Comparison of ENCODE assay signal across 8 cellular contexts in the genomic region with DNA sequence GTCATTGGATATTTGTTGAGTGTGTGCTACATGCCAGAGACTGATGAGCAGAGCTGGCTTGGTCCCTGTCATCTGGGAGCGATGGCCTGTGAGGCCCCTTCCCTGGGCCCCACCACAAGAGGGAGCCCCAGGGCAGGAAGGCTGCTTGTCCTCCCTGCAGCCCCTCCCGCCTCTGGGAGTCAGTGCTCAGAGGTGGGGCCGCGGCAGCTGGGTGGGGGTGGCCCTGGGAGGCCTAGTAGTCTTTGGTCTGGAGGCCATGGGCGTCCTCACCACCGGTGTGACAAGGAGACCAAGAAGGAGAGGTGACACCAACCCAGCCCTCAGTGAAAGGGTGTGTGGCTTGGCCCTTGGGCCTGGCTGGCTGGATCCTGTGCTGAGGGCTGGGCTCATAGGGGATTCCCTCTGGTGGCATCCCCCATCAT.
DNase-seq lines count a peak whose midpoint lies in the region; ATAC-seq and TF ChIP-seq lines count a peak whose summit lies in the region.

No MANE protein-coding gene starts in this region.

- DNase-seq in AG10803 (ENCODE audit: low read depth) = no peak
- no peak for DNase-seq in left ventricle myocardium superior
- DNase-seq in RKO (ENCODE audit: low spot score) = no peak
- no peak for DNase-seq in NCI-H446 treated with DMSO at 0.1 percent for 48 hours (lab: John Stamatoyannopoulos, UW)

- ATAC-seq in SK-N-SH treated with all-trans-retinoic acid at 6 μM for 48 hours (peak; percentile 35), left ventricle myocardium superior (peak; percentile 62), GM21825 (IDR thresholded peaks at IDR 0.05; ENCODE audit: unreplicated experiment) (no peak)
- ATAC-seq in stimulated activated memory B cell treated with anti-CD40 and anti-IgM and Interleukin-4, amounts not matched to agents 10 μg/mL and 1 μg/mL and 100 μg/mL, for 72 hours = no peak

- H3K4me3 ChIP-seq in AG10803 (ENCODE audit: low read length) (no peak overlapping the region), GM12875 (ENCODE audit: low read depth, low read length) (no peak overlapping the region)

- no peak overlapping the region for H3K4me3 Mint-ChIP-seq in stimulated activated memory B cell treated with anti-CD40 and anti-IgM and Interleukin-4, amounts not matched to agents 10 μg/mL and 1 μg/mL and 100 μg/mL, for 72 hours

- no peaks in the 10 kb centered on the region for H3K36me3 Mint-ChIP-seq in stimulated activated memory B cell treated with anti-CD40 and anti-IgM and Interleukin-4, amounts not matched to agents 10 μg/mL and 1 μg/mL and 100 μg/mL, for 72 hours

- no peaks in the 10 kb centered on the region for H3K27me3 Mint-ChIP-seq in stimulated activated memory B cell treated with anti-CD40 and anti-IgM and Interleukin-4, amounts not matched to agents 10 μg/mL and 1 μg/mL and 100 μg/mL, for 72 hours

- no peak overlapping the region for H3K27ac Mint-ChIP-seq in stimulated activated memory B cell treated with anti-CD40 and anti-IgM and Interleukin-4, amounts not matched to agents 10 μg/mL and 1 μg/mL and 100 μg/mL, for 72 hours

- H3K9me3 Mint-ChIP-seq in stimulated activated memory B cell treated with anti-CD40 and anti-IgM and Interleukin-4, amounts not matched to agents 10 μg/mL and 1 μg/mL and 100 μg/mL, for 72 hours = no peaks in the 10 kb centered on the region

- TF ChIP-seq CTCF in AG10803 (conservative IDR thresholded peaks at IDR 0.05; ENCODE audit: low read length) (peak; percentile 42), GM12875 (IDR thresholded peaks at IDR 0.05; ENCODE audit: borderline replicate concordance, insufficient read depth, low read depth, low read length) (peak; percentile 75)

- intact Hi-C loops in left ventricle myocardium superior (cut with micrococcal nuclease) = no loop called here

- H3K4me1 Mint-ChIP-seq in stimulated activated memory B cell treated with anti-CD40 and anti-IgM and Interleukin-4, amounts not matched to agents 10 μg/mL and 1 μg/mL and 100 μg/mL, for 72 hours = no peaks in the 10 kb centered on the region

TF ChIP-seq in SK-N-SH treated with all-trans-retinoic acid at 6 μM for 48 hours, 23 proteins besides CTCF, POLR2A, EP300 and RAD21:
- TF ChIP-seq TOX (CRISPR knock-in tag; IDR thresholded peaks at IDR 0.05; ENCODE audit: borderline replicate concordance) = no peak
- TF ChIP-seq, protein P1, sequence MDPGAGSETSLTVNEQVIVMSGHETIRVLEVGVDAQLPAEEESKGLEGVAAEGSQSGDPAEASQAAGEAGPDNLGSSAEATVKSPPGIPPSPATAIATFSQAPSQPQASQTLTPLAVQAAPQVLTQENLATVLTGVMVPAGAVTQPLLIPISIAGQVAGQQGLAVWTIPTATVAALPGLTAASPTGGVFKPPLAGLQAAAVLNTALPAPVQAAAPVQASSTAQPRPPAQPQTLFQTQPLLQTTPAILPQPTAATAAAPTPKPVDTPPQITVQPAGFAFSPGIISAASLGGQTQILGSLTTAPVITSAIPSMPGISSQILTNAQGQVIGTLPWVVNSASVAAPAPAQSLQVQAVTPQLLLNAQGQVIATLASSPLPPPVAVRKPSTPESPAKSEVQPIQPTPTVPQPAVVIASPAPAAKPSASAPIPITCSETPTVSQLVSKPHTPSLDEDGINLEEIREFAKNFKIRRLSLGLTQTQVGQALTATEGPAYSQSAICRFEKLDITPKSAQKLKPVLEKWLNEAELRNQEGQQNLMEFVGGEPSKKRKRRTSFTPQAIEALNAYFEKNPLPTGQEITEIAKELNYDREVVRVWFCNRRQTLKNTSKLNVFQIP (CRISPR knock-in tag; IDR thresholded peaks at IDR 0.05; ENCODE audit: borderline replicate concordance, low read depth) = no peak
- TF ChIP-seq ARNTL (CRISPR knock-in tag; IDR thresholded peaks at IDR 0.05; ENCODE audit: borderline replicate concordance, low read depth) = no peak
- TF ChIP-seq, protein P2, sequence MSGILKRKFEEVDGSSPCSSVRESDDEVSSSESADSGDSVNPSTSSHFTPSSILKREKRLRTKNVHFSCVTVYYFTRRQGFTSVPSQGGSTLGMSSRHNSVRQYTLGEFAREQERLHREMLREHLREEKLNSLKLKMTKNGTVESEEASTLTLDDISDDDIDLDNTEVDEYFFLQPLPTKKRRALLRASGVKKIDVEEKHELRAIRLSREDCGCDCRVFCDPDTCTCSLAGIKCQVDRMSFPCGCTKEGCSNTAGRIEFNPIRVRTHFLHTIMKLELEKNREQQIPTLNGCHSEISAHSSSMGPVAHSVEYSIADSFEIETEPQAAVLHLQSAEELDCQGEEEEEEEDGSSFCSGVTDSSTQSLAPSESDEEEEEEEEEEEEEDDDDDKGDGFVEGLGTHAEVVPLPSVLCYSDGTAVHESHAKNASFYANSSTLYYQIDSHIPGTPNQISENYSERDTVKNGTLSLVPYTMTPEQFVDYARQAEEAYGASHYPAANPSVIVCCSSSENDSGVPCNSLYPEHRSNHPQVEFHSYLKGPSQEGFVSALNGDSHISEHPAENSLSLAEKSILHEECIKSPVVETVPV (CRISPR knock-in tag; IDR thresholded peaks at IDR 0.05) = no peak
- no peak for TF ChIP-seq PATZ1 (CRISPR knock-in tag; IDR thresholded peaks at IDR 0.05; ENCODE audit: borderline replicate concordance)
- TF ChIP-seq PPARA (CRISPR knock-in tag; IDR thresholded peaks at IDR 0.05; ENCODE audit: borderline replicate concordance) = no peak
- no peak for TF ChIP-seq CSDC2 (CRISPR knock-in tag; IDR thresholded peaks at IDR 0.05)
- TF ChIP-seq ESRRG (CRISPR knock-in tag; IDR thresholded peaks at IDR 0.05) = no peak
- TF ChIP-seq ZNF565 (CRISPR knock-in tag; conservative IDR thresholded peaks at IDR 0.05; ENCODE audit: low read depth) = no peak
- TF ChIP-seq BACH2 (CRISPR knock-in tag; IDR thresholded peaks at IDR 0.05; ENCODE audit: borderline replicate concordance) = no peak
- TF ChIP-seq GLIS3 (CRISPR knock-in tag; IDR thresholded peaks at IDR 0.05) = no peak
- no peak for TF ChIP-seq ISL1 (CRISPR knock-in tag; IDR thresholded peaks at IDR 0.05)

Comparison
In these comparisons a context has a peak if more than half of its experiments do, and no peak if none do; other contexts are left out.
1. ATAC-seq: peak in SK-N-SH treated with all-trans-retinoic acid at 6 μM for 48 hours (single experiment) and left ventricle myocardium superior (single experiment); none in GM21825 (single experiment) and stimulated activated memory B cell treated with anti-CD40 and anti-IgM and Interleukin-4, amounts not matched to agents 10 μg/mL and 1 μg/mL and 100 μg/mL, for 72 hours (single experiment).